Comparison of ENCODE assay signal across 28 cellular contexts in genomic region chrX:12865359-12865758, GRCh38. TPM values are rescaled to one million over a fixed set of nuclear protein-coding genes. Genes with fewer than 3 reads are reported as not detected.
A peak's percentile ranks its signal among the peaks of the same experiment; 100 is the strongest.
DNase-seq lines count a peak whose midpoint lies in the region; ATAC-seq, FAIRE-seq and TF ChIP-seq lines count a peak whose summit lies in the region.
"Had no signal": no experiment of that assay in that cellular context is flagged by ENCODE, and none has a peak within 500 bp of the region (broad histone marks: within the 10 kb centered on the region; RNA-seq: fewer than 3 reads in every experiment).

No MANE protein-coding gene starts in this region.

- H3K9me2 ChIP-seq in MM.1S (replicated peaks; ENCODE audit: insufficient read depth, low read length), result no peaks in the 10 kb centered on the region

- FAIRE-seq in GM12878 (lab: Jason Lieb, UNC), result no peak

- BruUV-seq in GM12878 (replicated peaks; lab: Mats Ljungman, UMichigan), result no TSS peak

- H2AFZ ChIP-seq in GM12878 (ENCODE audit: control insufficient read depth, low read depth, low read length) (peak overlapping the region; percentile 28), MM.1S (ENCODE audit: low read length) (no peak overlapping the region), smooth muscle cell (ENCODE audit: low read depth) (no peak overlapping the region)
- H2AFZ ChIP-seq: GM23248, neural progenitor cell had no signal

- H3K27me3 ChIP-seq in GM12878 (replicated peaks in 1 of 2; ENCODE audit: control insufficient read depth in 2 of 2, insufficient read depth in 2 of 2, low read length in 1 of 2) (no peaks in the 10 kb centered on the region), MM.1S (replicated peaks; ENCODE audit: insufficient read depth, low read length) (no peaks in the 10 kb centered on the region), smooth muscle cell (ENCODE audit: low read depth) (no peaks in the 10 kb centered on the region)
- H3K27me3 ChIP-seq: esophagus squamous epithelium, neural progenitor cell, transverse colon had no signal

- H3K9me3 ChIP-seq in GM12878 (replicated peaks; ENCODE audit: control insufficient read depth, insufficient read depth, low read length) (no peaks in the 10 kb centered on the region; the same call in 2 of the 3 replicates), MM.1S (replicated peaks; ENCODE audit: insufficient read depth, low read length) (no peaks in the 10 kb centered on the region), smooth muscle cell (replicated peaks; ENCODE audit: low read depth) (no peaks in the 10 kb centered on the region)
- H3K9me3 ChIP-seq: Caco-2, mucosa of descending colon, prostate gland, transverse colon had no signal

- no peak for TF ChIP-seq RAD21 in GM12878 (IDR thresholded peaks at IDR 0.05; ENCODE audit: insufficient read depth, low read depth, low read length)

- WGBS in GM12878 (ENCODE audit: insufficient coverage, insufficient replicate concordance, low lambda C conversion rate, missing lambda C conversion rate), result 59% methylated on average over 7 of the region's 7 CpGs
- WGBS in smooth muscle cell (ENCODE audit: low lambda C conversion rate), result 66% methylated on average over 7 of the region's 7 CpGs

- DNase-seq in KBM-7 (peak; percentile 83), NOMO-1 treated with DMSO at 0.1 percent for 48 hours (lab: John Stamatoyannopoulos, UW; ENCODE audit: unreplicated experiment) (peak; percentile 38), GM12878 (ENCODE audit: low read depth, low spot score) (no peak), pons (ENCODE audit: low spot score) (peak; percentile 48), MM.1S (no peak), smooth muscle cell (lab: John Stamatoyannopoulos, UW; ENCODE audit: unreplicated experiment) (no peak), DMS114 treated with DMSO at 0.1 percent for 48 hours (lab: John Stamatoyannopoulos, UW; ENCODE audit: unreplicated experiment) (no peak)
- DNase-seq: activated CD4-positive, alpha-beta T cell treated with anti-CD3 and anti-CD28 coated beads, Interleukin-2, amount 10 ng/mL, durations not matched to agents 24 days and 14 days; activated naive CD8-positive, alpha-beta T cell treated with anti-CD3 and anti-CD28 coated beads, Interleukin-2, amount 10 ng/mL, durations not matched to agents 7 days and 5 days; Caco-2; effector memory CD8-positive, alpha-beta T cell; esophagus squamous epithelium; glutamatergic neuron; GM23248; mucosa of descending colon; NCI-H1048; NCI-H2029; NCI-H446; stimulated activated CD4-positive, alpha-beta T cell treated with anti-CD3 and anti-CD28 coated beads, Interleukin-4, amount 100 ng/mL, for 24 hours; stimulated activated naive CD8-positive, alpha-beta T cell treated with anti-CD3 and anti-CD28 coated beads, Interleukin-15, amount 100 ng/mL, for 72 hours; T-cell; transverse colon had no signal

- no peak overlapping the region; the same call in none of the 2 replicates for H3K27ac ChIP-seq in GM12878 (ENCODE audit: control insufficient read depth, insufficient read depth)
- no peak overlapping the region for H3K27ac ChIP-seq in MM.1S (ENCODE audit: low read length)
- no peak overlapping the region for H3K27ac ChIP-seq in smooth muscle cell (ENCODE audit: low read depth)
- H3K27ac ChIP-seq: GM23248, neural progenitor cell, prostate gland, RWPE1, skin epidermis, transverse colon had no signal

- H3K9ac ChIP-seq in GM12878 (ENCODE audit: control insufficient read depth, insufficient read depth, low read length) (no peak overlapping the region), MM.1S (ENCODE audit: low read length) (no peak overlapping the region), smooth muscle cell (ENCODE audit: low read depth) (no peak overlapping the region)
- H3K9ac ChIP-seq: GM23248, neural progenitor cell had no signal

- TF ChIP-seq EP300 in GM12878 (IDR thresholded peaks at IDR 0.05; ENCODE audit: borderline replicate concordance in 1 of 2, control insufficient read depth in 1 of 2, low read depth in 2 of 2, low read length in 2 of 2), result no peak

- H3K36me3 ChIP-seq in GM12878 (ENCODE audit: control insufficient read depth in 2 of 2, insufficient read depth in 2 of 2, low read length in 1 of 2), result peaks cover 0 to 3% of the 10 kb centered on the region in 2 experiments; a peak in 1 of 4 replicates
- H3K36me3 ChIP-seq in MM.1S (replicated peaks; ENCODE audit: insufficient read depth, low read length), result no peaks in the 10 kb centered on the region
- no peaks in the 10 kb centered on the region for H3K36me3 ChIP-seq in smooth muscle cell (ENCODE audit: low read depth)
- H3K36me3 ChIP-seq: esophagus squamous epithelium, neural progenitor cell, prostate gland, transverse colon had no signal

- RAD21 ChIA-PET in GM12878 (lab: Charles Lee; ENCODE audit: unreplicated experiment), result interaction anchor here (1.1 to 1.4 kb wide), 2 partner anchors 51 to 609 kb away, joined by 3 to 5 read pairs; no protein-coding TSS in a partner anchor

- SMC1A ChIA-PET in GM12878 (lab: Charles Lee; ENCODE audit: uncharacterized antibody, unreplicated experiment), result interaction anchor here (1.1 to 8.0 kb wide), 4 partner anchors 11 to 51 kb away, joined by 3 to 51 read pairs (median 4); no protein-coding TSS in a partner anchor

- CTCF ChIA-PET in GM12878 (lab: Yijun Ruan, JAX), result interaction anchor here (0.9 to 1.4 kb wide), 5 partner anchors 13 to 51 kb away, joined by 3 to 4 read pairs (median 3); no protein-coding TSS in a partner anchor

- ATAC-seq in GM12878, result no peak
- ATAC-seq: activated T-helper 17 cell treated with anti-CD3 and anti-CD28 coated beads, Interleukin-2, amount 50 U/mL, for 72 hours; effector memory CD8-positive, alpha-beta T cell; mucosa of descending colon; stimulated activated naive CD8-positive, alpha-beta T cell treated with anti-CD3 and anti-CD28 coated beads, Interleukin-15, amount 100 ng/mL, for 72 hours; T-cell had no signal

- H4K20me1 ChIP-seq in GM12878 (ENCODE audit: control insufficient read depth, insufficient read depth) (no peaks in the 10 kb centered on the region), MM.1S (ENCODE audit: insufficient read depth, low read length) (no peaks in the 10 kb centered on the region), smooth muscle cell (ENCODE audit: low read depth) (no peaks in the 10 kb centered on the region)

- H3K4me1 ChIP-seq in GM12878 (ENCODE audit: control insufficient read depth, insufficient read depth, low read length) (peaks cover 14% of the 10 kb centered on the region), MM.1S (ENCODE audit: low read length) (peaks cover 41% of the 10 kb centered on the region), smooth muscle cell (ENCODE audit: low read depth) (no peaks in the 10 kb centered on the region)
- H3K4me1 ChIP-seq: Caco-2, esophagus squamous epithelium, neural progenitor cell, prostate gland, transverse colon had no signal

- H3K4me3 ChIP-seq in GM12878, result no peak overlapping the region
- H3K4me3 ChIP-seq in MM.1S (ENCODE audit: low read length), result no peak overlapping the region
- no peak overlapping the region for H3K4me3 ChIP-seq in smooth muscle cell
- H3K4me3 ChIP-seq: esophagus squamous epithelium, GM23248, mucosa of descending colon, neural progenitor cell, prostate gland, skin epidermis, transverse colon had no signal

- TF ChIP-seq CTCF in GM12878 (IDR thresholded peaks at IDR 0.05 in 2 of 3, conservative IDR thresholded peaks at IDR 0.05 in 1 of 3; ENCODE audit: control insufficient read depth in 2 of 3, extremely low read depth in 1 of 3, insufficient read depth in 1 of 3, low read depth in 3 of 3, low read length in 3 of 3) (no peak), MM.1S (IDR thresholded peaks at IDR 0.05; ENCODE audit: low read length) (no peak), smooth muscle cell (IDR thresholded peaks at IDR 0.05; ENCODE audit: borderline replicate concordance, insufficient read depth, poor library complexity, severe bottlenecking) (no peak)

- TF ChIP-seq POLR2A in GM12878 (IDR thresholded peaks at IDR 0.05; ENCODE audit: low read depth, low read length), result no peak

- POLR2A ChIA-PET in GM12878 (lab: Charles Lee), result interaction anchor here (0.5 to 1.3 kb wide), 3 partner anchors 10 to 141 kb away, joined by 3 read pairs; no protein-coding TSS in a partner anchor

- in situ Hi-C loops in KBM-7 (cut with MboI; ENCODE audit: low pct_unique_long_range_greater_than_20kb, low sequenced_read_pairs) (no loop called here), GM12878 (cut with MboI) (no loop called here)

- H3K79me2 ChIP-seq in GM12878 (ENCODE audit: control insufficient read depth, insufficient read depth, low read length) (peaks cover 34% of the 10 kb centered on the region), MM.1S (ENCODE audit: low read length) (no peaks in the 10 kb centered on the region), smooth muscle cell (ENCODE audit: low read depth) (no peaks in the 10 kb centered on the region)

- intact Hi-C loops in GM12878 (cut with micrococcal nuclease; ENCODE audit: unreplicated experiment), result loop anchor here (10.0 kb wide), 1 partner anchor 219 kb away; no protein-coding TSS in a partner anchor

- peaks cover 10% of the 10 kb centered on the region for H3F3A ChIP-seq in MM.1S (ENCODE audit: insufficient read depth, low read length)
- no peaks in the 10 kb centered on the region for H3F3A ChIP-seq in smooth muscle cell (ENCODE audit: low read depth)

- peak overlapping the region; percentile 33; the same call in 1 of the 2 replicates for H3K4me2 ChIP-seq in GM12878 (ENCODE audit: control insufficient read depth, insufficient read depth)
- H3K4me2 ChIP-seq in MM.1S (ENCODE audit: low read depth, low read length), result no peak overlapping the region
- H3K4me2 ChIP-seq in smooth muscle cell, result no peak overlapping the region
- H3K4me2 ChIP-seq: neural progenitor cell had no signal

RNA-seq across cellular contexts. Expression of gene TLR7, which starts 1.5 kb away (rescaled TPM):
- total RNA-seq in GM12878 (2013; cell fraction: nucleolus; rRNA removed), result 43.4 and 46.5 TPM in 2 replicates
- total RNA-seq in GM12878 (2014; rRNA removed) (19.5 and 24.9 TPM in 2 replicates), GM12878 (2014; rRNA removed; fragmentation: Illumina TruSeq; extraction: Trizol) (33.5 and 36.5 TPM in 2 replicates), GM12878 (2021) (24.9 and 25.2 TPM in 2 replicates), smooth muscle cell (0.27 TPM in 1 of 2 replicates, not detected in the other)
- 20.5 TPM for polyA plus RNA-seq in GM12878 (2011; ENCODE audit: low read depth)
- polyA plus RNA-seq in GM12878 (2011; rRNA removed) (44.4 and 58.0 TPM in 2 replicates), GM12878 (2014; fragmentation: Illumina TruSeq; extraction: Trizol) (39.1 and 57.1 TPM in 2 replicates), GM12878 (2014; fragmentation: Nextera tagmentation; extraction: Ambion mirVana) (10 to 100 TPM; 12.0 to 13.1 TPM), GM12878 (2014; rRNA removed) (18.0 and 21.9 TPM in 2 replicates), GM12878 (2016; fragmentation: Nextera tagmentation; extraction: Ambion mirVana) (10 to 100 TPM; 19.5 to 23.3 TPM), smooth muscle cell (not detected in 2 replicates)
- 21.3 and 23.9 TPM in 2 replicates for polyA plus RNA-seq in GM12878 (2011; cell fraction: cytosol; rRNA removed)
- 10.5 and 11.8 TPM in 2 replicates for polyA plus RNA-seq in GM12878 (2011; cell fraction: nucleus; rRNA removed)
- 24.0 and 24.3 TPM in 2 replicates for polyA plus RNA-seq in GM12878 (2012)
- 51.2 and 62.5 TPM in 2 replicates for polyA minus RNA-seq in GM12878 (2011; rRNA and poly(A)+ RNA removed)
- 17.2 and 26.0 TPM in 2 replicates for polyA minus RNA-seq in GM12878 (2011; cell fraction: cytosol; rRNA and poly(A)+ RNA removed)
- 18.1 and 28.4 TPM in 2 replicates for polyA minus RNA-seq in GM12878 (2011; cell fraction: nucleus; rRNA and poly(A)+ RNA removed)
- total RNA-seq: activated T-helper 17 cell treated with anti-CD3 and anti-CD28 coated beads, Interleukin-2, amount 50 U/mL, for 72 hours; Daoy; GM23248 had no signal
- polyA plus RNA-seq: GM23248 had no signal

RNA-seq across cellular contexts. Expression of gene TLR8, which starts 41.1 kb away (rescaled TPM):
- 0.15 TPM in 1 of 2 replicates, not detected in the other for total RNA-seq in GM12878 (2013; cell fraction: nucleolus; rRNA removed)
- total RNA-seq in GM12878 (2014; rRNA removed) (not detected in 2 replicates), GM12878 (2014; rRNA removed; fragmentation: Illumina TruSeq; extraction: Trizol) (not detected in 2 replicates), GM12878 (2021) (not detected in 2 replicates), smooth muscle cell (not detected in 2 replicates)
- not detected for polyA plus RNA-seq in GM12878 (2011; ENCODE audit: low read depth)
- polyA plus RNA-seq in GM12878 (2011; rRNA removed) (0.04 TPM in 1 of 2 replicates, not detected in the other), GM12878 (2014; fragmentation: Illumina TruSeq; extraction: Trizol) (not detected in 2 replicates), GM12878 (2014; fragmentation: Nextera tagmentation; extraction: Ambion mirVana) (not detected), GM12878 (2014; rRNA removed) (0.03 TPM in 1 of 2 replicates, not detected in the other), GM12878 (2016; fragmentation: Nextera tagmentation; extraction: Ambion mirVana) (not detected), smooth muscle cell (not detected in 2 replicates)
- polyA plus RNA-seq in GM12878 (2011; cell fraction: cytosol; rRNA removed), result not detected in 2 replicates
- polyA plus RNA-seq in GM12878 (2011; cell fraction: nucleus; rRNA removed), result 0.03 TPM in 2 replicates
- polyA plus RNA-seq in GM12878 (2012), result not detected in 2 replicates
- not detected in 2 replicates for polyA minus RNA-seq in GM12878 (2011; rRNA and poly(A)+ RNA removed)
- not detected in 2 replicates for polyA minus RNA-seq in GM12878 (2011; cell fraction: cytosol; rRNA and poly(A)+ RNA removed)
- polyA minus RNA-seq in GM12878 (2011; cell fraction: nucleus; rRNA and poly(A)+ RNA removed), result not detected in 2 replicates
- total RNA-seq: activated CD4-positive, alpha-beta T cell treated with anti-CD3 and anti-CD28 coated beads, Interleukin-2, amount 10 ng/mL, durations not matched to agents 24 days and 14 days; activated T-helper 17 cell treated with anti-CD3 and anti-CD28 coated beads, Interleukin-2, amount 50 U/mL, for 72 hours; Caco-2; Daoy; GM23248; T-cell had no signal
- polyA plus RNA-seq: GM23248 had no signal

Comparison
In these comparisons a context has a peak if more than half of its experiments do, and no peak if none do; other contexts are left out.
1. DNase-seq: peak in KBM-7 (single experiment), NOMO-1 treated with DMSO at 0.1 percent for 48 hours (single experiment) and pons (single experiment); none in GM12878 (single experiment), MM.1S (single experiment), smooth muscle cell (single experiment) and DMS114 treated with DMSO at 0.1 percent for 48 hours (single experiment).
2. RNA of gene TLR7, which starts 1.5 kb away (total RNA-seq): 19.5 to 46.5 TPM in GM12878; 0.27 TPM in smooth muscle cell; every median in the first group is over 10 times any median in the second.